Comparison of ENCODE assay signal across 15 cellular contexts in genomic region chr19:13017306-13018036, GRCh38. TPM values are rescaled to one million over a fixed set of nuclear protein-coding genes. Genes with fewer than 3 reads are reported as not detected.
DNase-seq lines count a peak whose midpoint lies in the region; ATAC-seq and TF ChIP-seq lines count a peak whose summit lies in the region.
"Had no signal": no experiment of that assay in that cellular context is flagged by ENCODE, and none has a peak within 500 bp of the region (broad histone marks: within the 10 kb centered on the region; RNA-seq: fewer than 3 reads in every experiment).

No MANE protein-coding gene starts in this region.

- H3K4me3 Mint-ChIP-seq in activated naive CD4-positive, alpha-beta T cell treated with anti-CD3 and anti-CD28 coated beads for 36 hours = no peak overlapping the region
- H3K4me3 Mint-ChIP-seq: neural crest cell had no signal

- H3K36me3 Mint-ChIP-seq in activated naive CD4-positive, alpha-beta T cell treated with anti-CD3 and anti-CD28 coated beads for 36 hours (ENCODE audit: low read depth) = no peaks in the 10 kb centered on the region

- TF ChIP-seq POLR2A in esophagus muscularis mucosa (IDR thresholded peaks at IDR 0.05; ENCODE audit: low read depth) (no peak), ovary (IDR thresholded peaks at IDR 0.05) (no peak)

- H3K27ac Mint-ChIP-seq in activated naive CD4-positive, alpha-beta T cell treated with anti-CD3 and anti-CD28 coated beads for 36 hours = no peak overlapping the region

- H3K9me3 Mint-ChIP-seq in activated naive CD4-positive, alpha-beta T cell treated with anti-CD3 and anti-CD28 coated beads for 36 hours = no peaks in the 10 kb centered on the region
- H3K9me3 Mint-ChIP-seq: neural crest cell had no signal

- no peak for ATAC-seq in aorta (ENCODE audit: low FRiP score)
- ATAC-seq: A549 had no signal

- DNase-seq in left ventricle myocardium inferior (no peak), cardiac septum (ENCODE audit: low spot score) (no peak), esophagus muscularis mucosa (ENCODE audit: extremely low spot score) (no peak), ovary (no peak), aorta (no peak), NCI-H2081 (lab: John Stamatoyannopoulos, UW) (no peak), NCI-H2196 treated with DMSO at 0.1 percent for 48 hours (lab: John Stamatoyannopoulos, UW; ENCODE audit: unreplicated experiment) (no peak)
- no peak for DNase-seq in activated naive CD4-positive, alpha-beta T cell treated with anti-CD3 and anti-CD28 coated beads for 36 hours
- DNase-seq: activated CD4-positive, CD25-positive, alpha-beta regulatory T cell; activated effector memory CD4-positive, alpha-beta T cell treated with Interleukin-2 at 50 U/mL for 16 hours; KG1; stimulated activated CD4-positive, alpha-beta T cell treated with anti-CD3 and anti-CD28 coated beads, Interleukin-2, amount 100 ng/mL, for 48 hours; trophoblast cell had no signal

- intact Hi-C loops in left ventricle myocardium inferior (cut with micrococcal nuclease) (no loop called here), cardiac septum (cut with DNase I) (no loop called here), esophagus muscularis mucosa (cut with DNase I) (no loop called here), ovary (cut with DNase I) (loop anchor here in 1 of 4 donors (5.0 kb wide), 1 partner anchor 35 kb away; no protein-coding TSS in a partner anchor), aorta (cut with DNase I) (no loop called here)
- intact Hi-C loops in activated naive CD4-positive, alpha-beta T cell treated with anti-CD3 and anti-CD28 coated beads for 36 hours (cut with micrococcal nuclease) = no loop called here

- no peaks in the 10 kb centered on the region for H3K27me3 ChIP-seq in left ventricle myocardium inferior (ENCODE audit: low read depth)
- no peaks in the 10 kb centered on the region for H3K27me3 ChIP-seq in esophagus muscularis mucosa
- H3K27me3 ChIP-seq in ovary = no peaks in the 10 kb centered on the region
- H3K27me3 ChIP-seq in aorta (ENCODE audit: control insufficient read depth in 1 of 2, insufficient read depth in 2 of 2, low read length in 1 of 2) = no peaks in the 10 kb centered on the region

- H3K27me3 Mint-ChIP-seq in activated naive CD4-positive, alpha-beta T cell treated with anti-CD3 and anti-CD28 coated beads for 36 hours (ENCODE audit: low read depth) = peaks cover 18% of the 10 kb centered on the region

- WGBS in esophagus muscularis mucosa = 60% methylated on average over 14 of the region's 14 CpGs
- 25 to 35% (median 29%) methylated on average over 14 of the region's 14 CpGs for WGBS in ovary, 3 donors
- 6 to 11% methylated on average over 14 of the region's 14 CpGs for WGBS in aorta, 2 donors

- TF ChIP-seq CTCF in left ventricle myocardium inferior (IDR thresholded peaks at IDR 0.05; ENCODE audit: borderline replicate concordance) (no peak), esophagus muscularis mucosa (IDR thresholded peaks at IDR 0.05) (no peak), ovary (IDR thresholded peaks at IDR 0.05) (no peak)

- H3K4me3 ChIP-seq in left ventricle myocardium inferior (peak overlapping the region; percentile 44), esophagus muscularis mucosa (peak overlapping the region; percentile 29 to 41 (median 40)), ovary (peak overlapping the region; percentile 30), aorta (ENCODE audit: low read length in 2 of 2) (peak overlapping the region in 1 of 2 donors; percentile 33)
- H3K4me3 ChIP-seq: A549 had no signal

- H3K9me3 ChIP-seq in left ventricle myocardium inferior (replicated peaks) (no peaks in the 10 kb centered on the region), esophagus muscularis mucosa (no peaks in the 10 kb centered on the region), ovary (no peaks in the 10 kb centered on the region), aorta (ENCODE audit: control insufficient read depth, low read length) (no peaks in the 10 kb centered on the region)
- H3K9me3 ChIP-seq: A549 had no signal

- TF ChIP-seq EP300 in esophagus muscularis mucosa (IDR thresholded peaks at IDR 0.05) (no peak), ovary (IDR thresholded peaks at IDR 0.05) (no peak)

- H3K4me1 Mint-ChIP-seq in activated naive CD4-positive, alpha-beta T cell treated with anti-CD3 and anti-CD28 coated beads for 36 hours (ENCODE audit: low read depth) = peaks cover 21% of the 10 kb centered on the region

- H3K36me3 ChIP-seq in left ventricle myocardium inferior (no peaks in the 10 kb centered on the region), esophagus muscularis mucosa (no peaks in the 10 kb centered on the region), ovary (no peaks in the 10 kb centered on the region), aorta (ENCODE audit: control insufficient read depth in 1 of 2, insufficient read depth in 2 of 2, low read length in 1 of 2) (no peaks in the 10 kb centered on the region)

- H3K27ac ChIP-seq in left ventricle myocardium inferior (replicated peaks) (peak overlapping the region; percentile 94), esophagus muscularis mucosa (replicated peaks in 1 of 4) (peak overlapping the region; percentile 88 to 97 (median 94)), ovary (peak overlapping the region; percentile 57 to 89), aorta (ENCODE audit: low read depth in 1 of 2, low read length in 2 of 2) (peak overlapping the region; percentile 90 to 97)
- H3K27ac ChIP-seq: A549 had no signal

- CTCF ChIA-PET in activated naive CD4-positive, alpha-beta T cell treated with anti-CD3 and anti-CD28 coated beads for 36 hours (lab: Charles Lee) = interaction anchor here (1.2 to 1.3 kb wide), 2 partner anchors 44 to 52 kb away, joined by 3 read pairs; no protein-coding TSS in a partner anchor

- H3K4me1 ChIP-seq in left ventricle myocardium inferior (peaks cover 100% of the 10 kb centered on the region), esophagus muscularis mucosa (peaks cover 88 to 100% (median 100%) of the 10 kb centered on the region in 4 donors), ovary (ENCODE audit: insufficient read depth) (peaks cover 47% of the 10 kb centered on the region), aorta (ENCODE audit: control insufficient read depth in 1 of 2, insufficient read depth in 2 of 2, low read length in 2 of 2) (peaks cover 6% of the 10 kb centered on the region in 2 donors)
- H3K4me1 ChIP-seq: A549 had no signal

RNA-seq across cellular contexts. Expression of gene NFIX, which starts 22.2 kb away (rescaled TPM):
- total RNA-seq in left ventricle myocardium inferior (118 TPM), cardiac septum (123 TPM), esophagus muscularis mucosa (100 to 1,000 TPM in 1 of 4 donors, 10 to 100 TPM in 3; 56.0 to 154 (median 79.4) TPM), ovary (100 to 1,000 TPM in 5 of 7 donors, 10 to 100 TPM in 2; 30.3 to 256 (median 223) TPM), aorta (100 to 1,000 TPM; 184 to 327 TPM)
- polyA plus RNA-seq in ovary (10 to 100 TPM; 76.9 to 82.2 TPM), aorta (10 to 100 TPM; 45.5 to 49.8 TPM)
- 1 to 10 TPM; 6.2 to 6.4 TPM for total RNA-seq in activated naive CD4-positive, alpha-beta T cell treated with anti-CD3 and anti-CD28 coated beads for 36 hours

RNA-seq across cellular contexts. Expression of gene DAND5, which starts 48.1 kb away (rescaled TPM):
- total RNA-seq in left ventricle myocardium inferior (12.7 TPM), cardiac septum (11.4 TPM), esophagus muscularis mucosa (under 1 TPM in 3 of 4 donors, not detected in 1; 0.19 to 0.83 (median 0.29) TPM), ovary (under 1 TPM in 2 of 7 donors, not detected in 5; 0.11 to 0.15 TPM), aorta (not detected)
- polyA plus RNA-seq in ovary (not detected), aorta (under 1 TPM in 1 of 2 donors, not detected in 1; 0.13 TPM)
- total RNA-seq in activated naive CD4-positive, alpha-beta T cell treated with anti-CD3 and anti-CD28 coated beads for 36 hours = not detected
- total RNA-seq: neural crest cell had no signal

Comparison
In these comparisons a context has a peak if more than half of its experiments do, and no peak if none do; other contexts are left out.
1. RNA of gene NFIX, which starts 22.2 kb away (total RNA-seq): 184 to 327 TPM in aorta, 30.3 to 256 TPM in ovary, 123 TPM in cardiac septum (single experiment), 118 TPM in left ventricle myocardium inferior (single experiment) and 56.0 to 154 TPM in esophagus muscularis mucosa; 6.2 to 6.4 TPM in activated naive CD4-positive, alpha-beta T cell treated with anti-CD3 and anti-CD28 coated beads for 36 hours; every median in the first group is over 4 times any median in the second.
2. Peak in every context shown above with its lines, with median percentiles within 50 percentile points of each other: H3K27ac ChIP-seq.